16 cellular contexts compared by ENCODE assay signal in the genomic region with DNA sequence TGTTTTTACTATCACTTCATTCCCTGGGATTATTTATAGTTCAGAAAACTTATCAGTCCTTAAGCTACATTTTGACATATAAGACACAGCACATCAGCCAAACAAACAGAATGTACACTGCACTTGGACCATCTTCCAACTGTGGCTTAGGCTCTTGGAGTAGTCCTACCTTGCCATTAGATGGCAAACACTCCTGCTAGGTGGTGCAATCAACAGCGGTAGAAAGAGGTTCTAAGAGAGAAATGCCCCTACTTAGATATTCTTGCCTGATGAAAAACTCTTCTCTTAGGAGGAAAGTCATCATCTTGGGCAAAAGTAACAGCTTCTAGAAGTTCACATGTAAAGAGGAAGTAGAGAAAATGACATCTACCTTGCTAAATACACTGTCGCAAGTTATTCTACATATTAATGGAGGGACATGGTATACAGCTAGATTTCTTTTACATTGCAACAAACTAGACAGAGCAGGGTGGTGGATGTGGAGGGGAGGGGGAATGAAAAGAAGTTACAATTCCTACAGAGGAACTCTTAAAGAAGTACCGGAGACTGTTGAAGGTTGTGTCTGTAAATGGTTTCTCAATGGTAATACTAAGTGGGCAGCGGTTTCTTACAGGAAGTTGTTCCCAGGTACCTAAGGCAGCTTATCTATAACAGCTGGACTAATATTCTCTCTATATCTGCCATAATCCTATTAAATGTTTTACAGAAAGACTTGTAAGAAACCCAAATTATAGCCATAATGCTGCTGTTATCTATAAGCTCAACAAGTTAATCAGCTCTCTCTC. TPM values are rescaled to one million over a fixed set of nuclear protein-coding genes. Genes with fewer than 3 reads are reported as not detected.
DNase-seq lines count a peak whose midpoint lies in the region; ATAC-seq, FAIRE-seq and TF ChIP-seq lines count a peak whose summit lies in the region.
"Had no signal": no experiment of that assay in that cellular context is flagged by ENCODE, and none has a peak within 500 bp of the region (broad histone marks: within the 10 kb centered on the region; RNA-seq: fewer than 3 reads in every experiment).

No MANE protein-coding gene starts in this region.

- peaks cover 9% of the 10 kb centered on the region for H3K4me1 ChIP-seq in foreskin keratinocyte
- no peaks in the 10 kb centered on the region for H3K4me1 ChIP-seq in stomach
- H3K4me1 ChIP-seq: pancreas had no signal

- no peak for TF ChIP-seq POLR2A in stomach (IDR thresholded peaks at IDR 0.05)

- DNase-seq in D721Med (ENCODE audit: insufficient read length, low spot score) (no peak), NOMO-1 (lab: John Stamatoyannopoulos, UW; ENCODE audit: unreplicated experiment in 2 of 2) (peak; percentile 30 to 60), foreskin keratinocyte (no peak), stomach (no peak), cardiac septum (ENCODE audit: low spot score) (no peak), glomerular visceral epithelial cell (ENCODE audit: extremely low spot score) (no peak)
- DNase-seq: activated CD4-positive, alpha-beta T cell treated with anti-CD3 and anti-CD28 coated beads, Interleukin-2, amount 50 U/mL, for 4 hours; activated naive CD4-positive, alpha-beta T cell treated with anti-CD3 and anti-CD28 coated beads, Interleukin-2, amount 10 ng/mL, durations not matched to agents 7 days and 5 days; mesenchymal stem cell; NCI-H2081; pancreas; T-helper 2 cell had no signal

- H3K27ac ChIP-seq in foreskin keratinocyte (no peak overlapping the region), stomach (no peak overlapping the region)
- H3K27ac ChIP-seq: pancreas had no signal

- no peak for FAIRE-seq in D721Med (lab: Jason Lieb, UNC)

- 68 to 80% (median 76%) methylated on average over 4 of the region's 4 CpGs for WGBS in stomach, 5 donors

- TF ChIP-seq CTCF in D721Med (IDR thresholded peaks at IDR 0.05; ENCODE audit: insufficient read depth, missing control alignments) (peak; percentile 12), foreskin keratinocyte (conservative IDR thresholded peaks at IDR 0.05) (peak; percentile 17), stomach (IDR thresholded peaks at IDR 0.05) (no peak)

- ATAC-seq in HG02763 (IDR thresholded peaks at IDR 0.05; ENCODE audit: unreplicated experiment) = peak; percentile 59
- ATAC-seq in foreskin keratinocyte = no peak
- ATAC-seq in HG02973 (IDR thresholded peaks at IDR 0.05; ENCODE audit: unreplicated experiment) = no peak
- ATAC-seq: esophagus mucosa, pancreas had no signal

- H3K36me3 ChIP-seq in stomach = no peaks in the 10 kb centered on the region
- H3K36me3 ChIP-seq: pancreas had no signal

- no peak overlapping the region for H3K4me3 ChIP-seq in stomach
- H3K4me3 ChIP-seq: pancreas had no signal

- H3K27me3 ChIP-seq in foreskin keratinocyte = no peaks in the 10 kb centered on the region
- no peaks in the 10 kb centered on the region for H3K27me3 ChIP-seq in stomach

- intact Hi-C loops in stomach (cut with DNase I; ENCODE audit: low total_unique reads) = no loop called here
- intact Hi-C loops in cardiac septum (cut with DNase I) = no loop called here

- H3K9me3 ChIP-seq in stomach = no peaks in the 10 kb centered on the region
- H3K9me3 ChIP-seq: pancreas had no signal

- TF ChIP-seq EP300 in stomach (IDR thresholded peaks at IDR 0.05) = no peak

RNA-seq across cellular contexts. Expression of a gene that starts 8.1 kb away (rescaled TPM):
- total RNA-seq in foreskin keratinocyte (0.07 TPM in 1 of 2 replicates, not detected in the other), stomach (under 1 TPM in 2 of 5 donors, not detected in 3; 0.37 to 0.89 TPM), cardiac septum (0.19 TPM)
- polyA plus RNA-seq in foreskin keratinocyte (0.04 TPM in 1 of 2 replicates, not detected in the other), stomach (under 1 TPM in 2 of 3 donors, not detected in 1; 0.05 to 0.61 TPM)
- total RNA-seq: G401 had no signal

Comparison
In these comparisons a context has a peak if more than half of its experiments do, and no peak if none do; other contexts are left out.
1. DNase-seq: peak in NOMO-1 (2 of 2); none in D721Med (single experiment), foreskin keratinocyte (0 of 2), stomach (single experiment), cardiac septum (single experiment) and glomerular visceral epithelial cell (single experiment).
2. CTCF ChIP-seq: peak in D721Med (single experiment) and foreskin keratinocyte (single experiment); none in stomach (0 of 7).